ENCODE assay signal across 11 cellular contexts in genomic region chr6:70375882-70376281, GRCh38. TPM values are rescaled to one million over a fixed set of nuclear protein-coding genes. Genes with fewer than 3 reads are reported as not detected.
DNase-seq lines count a peak whose midpoint lies in the region; ATAC-seq and TF ChIP-seq lines count a peak whose summit lies in the region.
"Had no signal": no experiment of that assay in that cellular context is flagged by ENCODE, and none has a peak within 500 bp of the region (broad histone marks: within the 10 kb centered on the region; RNA-seq: fewer than 3 reads in every experiment).

No MANE protein-coding gene starts in this region.

- no peak overlapping the region for H3K9ac ChIP-seq in OCI-LY3 (ENCODE audit: low read length)

- intact Hi-C loops in CD8-positive, alpha-beta T cell (cut with DNase I, micrococcal nuclease), result no loop called here

- no peak overlapping the region for H3K27ac ChIP-seq in OCI-LY3 (ENCODE audit: low read length)
- H3K27ac ChIP-seq in CD8-positive, alpha-beta T cell (ENCODE audit: low read depth, low read length), result no peak overlapping the region

- POLR2A ChIA-PET in CD8-positive, alpha-beta T cell (lab: Charles Lee), result no interaction called here

- H3K79me2 ChIP-seq in OCI-LY3 (ENCODE audit: low read length), result no peaks in the 10 kb centered on the region

- no peak overlapping the region for H3K27ac Mint-ChIP-seq in CD8-positive, alpha-beta T cell

- H4K20me1 ChIP-seq in OCI-LY3 (ENCODE audit: insufficient read depth, low read length), result no peaks in the 10 kb centered on the region

- H3K9me3 Mint-ChIP-seq in CD8-positive, alpha-beta T cell, result no peaks in the 10 kb centered on the region

- no peak overlapping the region for H3K4me3 Mint-ChIP-seq in CD8-positive, alpha-beta T cell

- H3K27me3 Mint-ChIP-seq in CD8-positive, alpha-beta T cell (ENCODE audit: low read depth), result peaks cover 24% of the 10 kb centered on the region

- H3K4me1 Mint-ChIP-seq in CD8-positive, alpha-beta T cell (ENCODE audit: low read depth), result no peaks in the 10 kb centered on the region

- H3K4me2 ChIP-seq in OCI-LY3 (ENCODE audit: low read length), result peak overlapping the region; percentile 35

- CTCF ChIA-PET in CD8-positive, alpha-beta T cell (lab: Charles Lee), result interaction anchor here (1.8 kb wide), 1 partner anchor 9 kb away, joined by 7 read pairs; no protein-coding TSS in a partner anchor

- H3K36me3 Mint-ChIP-seq in CD8-positive, alpha-beta T cell, result no peaks in the 10 kb centered on the region

- no peaks in the 10 kb centered on the region for H3K9me3 ChIP-seq in OCI-LY3 (ENCODE audit: insufficient read depth, low read length)
- no peaks in the 10 kb centered on the region for H3K9me3 ChIP-seq in CD8-positive, alpha-beta T cell (ENCODE audit: low read length)
- H3K9me3 ChIP-seq: mucosa of descending colon had no signal

- H3K4me1 ChIP-seq in OCI-LY3 (ENCODE audit: low read length), result peaks cover 9% of the 10 kb centered on the region
- H3K4me1 ChIP-seq in CD8-positive, alpha-beta T cell (ENCODE audit: insufficient read depth, low read length), result no peaks in the 10 kb centered on the region

- ATAC-seq in CD8-positive, alpha-beta T cell, result no peak
- ATAC-seq: sciatic nerve had no signal

- in situ Hi-C loops in ACHN (cut with HindIII; ENCODE audit: low pct_ligation_motif_present, low pct_unique_long_range_greater_than_20kb, low sequenced_read_pairs), result no loop called here

- peaks cover 20% of the 10 kb centered on the region for H3K27me3 ChIP-seq in OCI-LY3 (ENCODE audit: low read depth, low read length)
- H3K27me3 ChIP-seq in CD8-positive, alpha-beta T cell (ENCODE audit: insufficient read depth, low read length), result no peaks in the 10 kb centered on the region

- TF ChIP-seq CTCF in GM12875 (IDR thresholded peaks at IDR 0.05; ENCODE audit: borderline replicate concordance, insufficient read depth, low read depth, low read length), result peak; percentile 25; the same call in 1 of the 2 replicates
- peak; percentile 65 for TF ChIP-seq CTCF in OCI-LY3 (IDR thresholded peaks at IDR 0.05; ENCODE audit: low read depth, low read length)
- peak; percentile 19 for TF ChIP-seq CTCF in fibroblast of pulmonary artery (IDR thresholded peaks at IDR 0.05; ENCODE audit: low read length, missing control alignments)
- TF ChIP-seq CTCF in CD8-positive, alpha-beta T cell (IDR thresholded peaks at IDR 0.05), result no peak

- peak overlapping the region; percentile 71 for H2AFZ ChIP-seq in OCI-LY3 (ENCODE audit: low read depth, low read length)

- H3K36me3 ChIP-seq in OCI-LY3 (replicated peaks; ENCODE audit: low read depth, low read length), result no peaks in the 10 kb centered on the region
- no peaks in the 10 kb centered on the region for H3K36me3 ChIP-seq in CD8-positive, alpha-beta T cell (ENCODE audit: insufficient read depth, low read length)

- peak; percentile 25 for DNase-seq in ACHN
- DNase-seq in fibroblast of pulmonary artery (ENCODE audit: low read depth), result no peak
- DNase-seq in HPDE6-E6E7 (ENCODE audit: extremely low spot score), result no peak
- DNase-seq in CD8-positive, alpha-beta T cell, result no peak
- no peak for DNase-seq in GM19240 (ENCODE audit: insufficient read length, low spot score)
- DNase-seq in NCI-H526 treated with DMSO at 0.1 percent for 48 hours (lab: John Stamatoyannopoulos, UW), result no peak
- DNase-seq: COR-L47, mucosa of descending colon had no signal

- no peak overlapping the region for H3K4me3 ChIP-seq in GM12875 (ENCODE audit: low read depth, low read length)
- H3K4me3 ChIP-seq in OCI-LY3 (ENCODE audit: low read length), result 0 out of 2 replicates have a peak overlapping the region, but pooled peaks have one; percentile 2
- no peak overlapping the region for H3K4me3 ChIP-seq in fibroblast of pulmonary artery (replicated peaks; ENCODE audit: low read depth, low read length)
- no peak overlapping the region for H3K4me3 ChIP-seq in CD8-positive, alpha-beta T cell (ENCODE audit: low read depth, low read length)
- H3K4me3 ChIP-seq: mucosa of descending colon had no signal

RNA-seq across cellular contexts. Expression of gene FAM135A, which starts 37.4 kb away (rescaled TPM):
- total RNA-seq in CD8-positive, alpha-beta T cell, result 1 to 10 TPM; 5.8 to 6.5 TPM
